2 cellular contexts compared by ENCODE assay signal in the genomic region with DNA sequence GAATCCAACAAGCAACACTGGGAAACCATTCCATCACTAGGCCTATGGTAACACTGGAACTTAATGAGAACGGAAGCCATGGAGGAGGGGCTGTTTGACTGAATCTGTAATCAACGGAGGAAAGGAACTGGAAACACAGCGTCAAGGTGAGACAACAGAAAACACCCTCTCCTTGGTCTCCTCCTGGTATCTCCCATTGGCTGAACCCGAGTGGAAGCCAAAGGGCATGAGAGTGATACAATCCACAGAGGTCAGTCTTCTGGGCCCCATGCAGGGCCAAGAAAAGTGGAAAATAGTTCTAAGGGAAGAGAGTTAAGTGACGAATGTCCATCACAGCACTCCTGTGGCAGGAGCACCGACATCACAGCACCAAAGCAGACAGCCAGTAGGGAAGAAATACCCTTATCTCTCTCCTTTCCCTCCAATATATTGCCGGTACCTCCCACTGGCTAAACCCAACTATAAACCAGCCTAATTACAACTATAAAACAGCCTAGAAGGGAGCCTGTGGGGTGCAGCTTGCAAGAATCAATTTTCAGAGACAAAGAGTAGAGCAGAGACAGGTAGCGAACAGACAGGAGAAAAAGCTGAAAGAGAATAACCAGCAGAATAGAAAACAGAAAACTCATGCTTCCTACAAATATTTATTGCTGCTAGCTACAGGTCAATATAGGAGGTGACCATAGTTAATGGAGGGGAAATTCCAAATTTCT.
TF ChIP-seq lines count a peak whose summit lies in the region.

No MANE protein-coding gene starts in this region.

TF ChIP-seq in A549, 52 proteins besides CTCF, POLR2A, EP300 and RAD21 (continued from another document):
- 0 out of 2 replicates have a peak, but pooled peaks have one; percentile 31 for TF ChIP-seq HOXB5 (CRISPR knock-in tag; IDR thresholded peaks at IDR 0.05)
- TF ChIP-seq FOSL2 (IDR thresholded peaks at IDR 0.05), result no peak
- peak; percentile 6; the same call in 1 of the 2 replicates for TF ChIP-seq FOSL2 (CRISPR knock-in tag; IDR thresholded peaks at IDR 0.05)
- TF ChIP-seq, protein P1, sequence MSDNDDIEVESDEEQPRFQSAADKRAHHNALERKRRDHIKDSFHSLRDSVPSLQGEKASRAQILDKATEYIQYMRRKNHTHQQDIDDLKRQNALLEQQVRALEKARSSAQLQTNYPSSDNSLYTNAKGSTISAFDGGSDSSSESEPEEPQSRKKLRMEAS (IDR thresholded peaks at IDR 0.05), result peak; percentile 30
- no peak for TF ChIP-seq ESRRA (IDR thresholded peaks at IDR 0.05; ENCODE audit: borderline replicate concordance, low read length)
- TF ChIP-seq ZFP36 (IDR thresholded peaks at IDR 0.05; ENCODE audit: borderline replicate concordance, partially characterized antibody), result peak; percentile 4
- TF ChIP-seq HOXB13 (CRISPR knock-in tag; IDR thresholded peaks at IDR 0.05; ENCODE audit: low read depth), result peak; percentile 39; the same call in 1 of the 2 replicates
- no peak for TF ChIP-seq TP53 (CRISPR knock-in tag; IDR thresholded peaks at IDR 0.05)
- TF ChIP-seq HOXA7 (CRISPR knock-in tag; IDR thresholded peaks at IDR 0.05), result no peak
- TF ChIP-seq, protein P2, sequence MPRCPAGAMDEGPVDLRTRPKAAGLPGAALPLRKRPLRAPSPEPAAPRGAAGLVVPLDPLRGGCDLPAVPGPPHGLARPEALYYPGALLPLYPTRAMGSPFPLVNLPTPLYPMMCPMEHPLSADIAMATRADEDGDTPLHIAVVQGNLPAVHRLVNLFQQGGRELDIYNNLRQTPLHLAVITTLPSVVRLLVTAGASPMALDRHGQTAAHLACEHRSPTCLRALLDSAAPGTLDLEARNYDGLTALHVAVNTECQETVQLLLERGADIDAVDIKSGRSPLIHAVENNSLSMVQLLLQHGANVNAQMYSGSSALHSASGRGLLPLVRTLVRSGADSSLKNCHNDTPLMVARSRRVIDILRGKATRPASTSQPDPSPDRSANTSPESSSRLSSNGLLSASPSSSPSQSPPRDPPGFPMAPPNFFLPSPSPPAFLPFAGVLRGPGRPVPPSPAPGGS (IDR thresholded peaks at IDR 0.05), result no peak
- no peak for TF ChIP-seq KDM5A (IDR thresholded peaks at IDR 0.05)
- TF ChIP-seq RFX5 (IDR thresholded peaks at IDR 0.05), result no peak
- no peak for TF ChIP-seq NR3C1 (IDR thresholded peaks at IDR 0.05)
- no peak for TF ChIP-seq ZC3H11A (IDR thresholded peaks at IDR 0.05)
- peak in 1 of 2 experiments; percentile 17; a peak in 4 of 5 replicates for TF ChIP-seq JUN (IDR thresholded peaks at IDR 0.05)
- TF ChIP-seq, protein P3, sequence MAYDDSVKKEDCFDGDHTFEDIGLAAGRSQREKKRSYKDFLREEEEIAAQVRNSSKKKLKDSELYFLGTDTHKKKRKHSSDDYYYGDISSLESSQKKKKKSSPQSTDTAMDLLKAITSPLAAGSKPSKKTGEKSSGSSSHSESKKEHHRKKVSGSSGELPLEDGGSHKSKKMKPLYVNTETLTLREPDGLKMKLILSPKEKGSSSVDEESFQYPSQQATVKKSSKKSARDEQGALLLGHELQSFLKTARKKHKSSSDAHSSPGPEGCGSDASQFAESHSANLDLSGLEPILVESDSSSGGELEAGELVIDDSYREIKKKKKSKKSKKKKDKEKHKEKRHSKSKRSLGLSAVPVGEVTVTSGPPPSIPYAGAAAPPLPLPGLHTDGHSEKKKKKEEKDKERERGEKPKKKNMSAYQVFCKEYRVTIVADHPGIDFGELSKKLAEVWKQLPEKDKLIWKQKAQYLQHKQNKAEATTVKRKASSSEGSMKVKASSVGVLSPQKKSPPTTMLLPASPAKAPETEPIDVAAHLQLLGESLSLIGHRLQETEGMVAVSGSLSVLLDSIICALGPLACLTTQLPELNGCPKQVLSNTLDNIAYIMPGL (CRISPR knock-in tag; IDR thresholded peaks at IDR 0.05; ENCODE audit: borderline replicate concordance), result no peak
- TF ChIP-seq MAZ (IDR thresholded peaks at IDR 0.05; ENCODE audit: borderline replicate concordance, low read depth, low read length), result no peak
- TF ChIP-seq, protein P4, sequence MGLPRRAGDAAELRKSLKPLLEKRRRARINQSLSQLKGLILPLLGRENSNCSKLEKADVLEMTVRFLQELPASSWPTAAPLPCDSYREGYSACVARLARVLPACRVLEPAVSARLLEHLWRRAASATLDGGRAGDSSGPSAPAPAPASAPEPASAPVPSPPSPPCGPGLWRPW (IDR thresholded peaks at IDR 0.05), result no peak
- no peak for TF ChIP-seq KDM1A (IDR thresholded peaks at IDR 0.05; ENCODE audit: low read depth)
- no peak for TF ChIP-seq HEYL (CRISPR knock-in tag; IDR thresholded peaks at IDR 0.05)
- TF ChIP-seq CHD2 (IDR thresholded peaks at IDR 0.05; ENCODE audit: low read length, partially characterized antibody), result no peak
- no peak for TF ChIP-seq POLR2AphosphoS2 (conservative IDR thresholded peaks at IDR 0.05; ENCODE audit: low read length)
- TF ChIP-seq MAFK (IDR thresholded peaks at IDR 0.05; ENCODE audit: partially characterized antibody), result no peak
- TF ChIP-seq CBX2 (IDR thresholded peaks at IDR 0.05; ENCODE audit: borderline replicate concordance, low read depth), result no peak
- TF ChIP-seq, protein P5, sequence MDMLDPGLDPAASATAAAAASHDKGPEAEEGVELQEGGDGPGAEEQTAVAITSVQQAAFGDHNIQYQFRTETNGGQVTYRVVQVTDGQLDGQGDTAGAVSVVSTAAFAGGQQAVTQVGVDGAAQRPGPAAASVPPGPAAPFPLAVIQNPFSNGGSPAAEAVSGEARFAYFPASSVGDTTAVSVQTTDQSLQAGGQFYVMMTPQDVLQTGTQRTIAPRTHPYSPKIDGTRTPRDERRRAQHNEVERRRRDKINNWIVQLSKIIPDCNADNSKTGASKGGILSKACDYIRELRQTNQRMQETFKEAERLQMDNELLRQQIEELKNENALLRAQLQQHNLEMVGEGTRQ (IDR thresholded peaks at IDR 0.05), result no peak
- TF ChIP-seq, protein P6, sequence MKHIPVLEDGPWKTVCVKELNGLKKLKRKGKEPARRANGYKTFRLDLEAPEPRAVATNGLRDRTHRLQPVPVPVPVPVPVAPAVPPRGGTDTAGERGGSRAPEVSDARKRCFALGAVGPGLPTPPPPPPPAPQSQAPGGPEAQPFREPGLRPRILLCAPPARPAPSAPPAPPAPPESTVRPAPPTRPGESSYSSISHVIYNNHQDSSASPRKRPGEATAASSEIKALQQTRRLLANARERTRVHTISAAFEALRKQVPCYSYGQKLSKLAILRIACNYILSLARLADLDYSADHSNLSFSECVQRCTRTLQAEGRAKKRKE (CRISPR knock-in tag; IDR thresholded peaks at IDR 0.05; ENCODE audit: low read depth), result peak; percentile 56; the same call in 1 of the 2 replicates
- TF ChIP-seq SREBF2 (IDR thresholded peaks at IDR 0.05), result no peak
- TF ChIP-seq ZNF302 (CRISPR knock-in tag; IDR thresholded peaks at IDR 0.05), result no peak
- no peak for TF ChIP-seq CBX8 (IDR thresholded peaks at IDR 0.05)
- TF ChIP-seq, protein P7, sequence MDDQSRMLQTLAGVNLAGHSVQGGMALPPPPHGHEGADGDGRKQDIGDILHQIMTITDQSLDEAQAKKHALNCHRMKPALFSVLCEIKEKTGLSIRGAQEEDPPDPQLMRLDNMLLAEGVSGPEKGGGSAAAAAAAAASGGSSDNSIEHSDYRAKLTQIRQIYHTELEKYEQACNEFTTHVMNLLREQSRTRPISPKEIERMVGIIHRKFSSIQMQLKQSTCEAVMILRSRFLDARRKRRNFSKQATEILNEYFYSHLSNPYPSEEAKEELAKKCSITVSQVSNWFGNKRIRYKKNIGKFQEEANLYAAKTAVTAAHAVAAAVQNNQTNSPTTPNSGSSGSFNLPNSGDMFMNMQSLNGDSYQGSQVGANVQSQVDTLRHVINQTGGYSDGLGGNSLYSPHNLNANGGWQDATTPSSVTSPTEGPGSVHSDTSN (IDR thresholded peaks at IDR 0.05), result no peak
- TF ChIP-seq TFCP2L1 (CRISPR knock-in tag; IDR thresholded peaks at IDR 0.05), result no peak
- no peak for TF ChIP-seq RCOR1 (IDR thresholded peaks at IDR 0.05; ENCODE audit: low read depth, low read length)

TF ChIP-seq in HEK293, 187 proteins besides CTCF, POLR2A, EP300 and RAD21 (continued from another document):
- TF ChIP-seq, protein P8, sequence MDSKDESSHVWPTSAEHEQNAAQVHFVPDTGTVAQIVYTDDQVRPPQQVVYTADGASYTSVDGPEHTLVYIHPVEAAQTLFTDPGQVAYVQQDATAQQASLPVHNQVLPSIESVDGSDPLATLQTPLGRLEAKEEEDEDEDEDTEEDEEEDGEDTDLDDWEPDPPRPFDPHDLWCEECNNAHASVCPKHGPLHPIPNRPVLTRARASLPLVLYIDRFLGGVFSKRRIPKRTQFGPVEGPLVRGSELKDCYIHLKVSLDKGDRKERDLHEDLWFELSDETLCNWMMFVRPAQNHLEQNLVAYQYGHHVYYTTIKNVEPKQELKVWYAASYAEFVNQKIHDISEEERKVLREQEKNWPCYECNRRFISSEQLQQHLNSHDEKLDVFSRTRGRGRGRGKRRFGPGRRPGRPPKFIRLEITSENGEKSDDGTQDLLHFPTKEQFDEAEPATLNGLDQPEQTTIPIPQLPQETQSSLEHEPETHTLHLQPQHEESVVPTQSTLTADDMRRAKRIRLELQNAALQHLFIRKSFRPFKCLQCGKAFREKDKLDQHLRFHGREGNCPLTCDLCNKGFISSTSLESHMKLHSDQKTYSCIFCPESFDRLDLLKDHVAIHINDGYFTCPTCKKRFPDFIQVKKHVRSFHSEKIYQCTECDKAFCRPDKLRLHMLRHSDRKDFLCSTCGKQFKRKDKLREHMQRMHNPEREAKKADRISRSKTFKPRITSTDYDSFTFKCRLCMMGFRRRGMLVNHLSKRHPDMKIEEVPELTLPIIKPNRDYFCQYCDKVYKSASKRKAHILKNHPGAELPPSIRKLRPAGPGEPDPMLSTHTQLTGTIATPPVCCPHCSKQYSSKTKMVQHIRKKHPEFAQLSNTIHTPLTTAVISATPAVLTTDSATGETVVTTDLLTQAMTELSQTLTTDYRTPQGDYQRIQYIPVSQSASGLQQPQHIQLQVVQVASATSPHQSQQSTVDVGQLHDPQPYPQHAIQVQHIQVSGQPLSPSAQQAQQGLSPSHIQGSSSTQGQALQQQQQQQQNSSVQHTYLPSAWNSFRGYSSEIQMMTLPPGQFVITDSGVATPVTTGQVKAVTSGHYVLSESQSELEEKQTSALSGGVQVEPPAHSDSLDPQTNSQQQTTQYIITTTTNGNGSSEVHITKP (tag by site-specific recombination; IDR thresholded peaks at IDR 0.05), result peak; percentile 21; the same call in 1 of the 2 replicates
- TF ChIP-seq ZNF521 (tag by site-specific recombination; IDR thresholded peaks at IDR 0.05), result no peak
